Comparison of ENCODE assay signal across 23 cellular contexts in genomic region chr6:135919026-135919425, GRCh38.
"Had no signal": no experiment of that assay in that cellular context is flagged by ENCODE, and none has a peak within 500 bp of the region (broad histone marks: within the 10 kb centered on the region; RNA-seq: fewer than 3 reads in every experiment).

No MANE protein-coding gene starts in this region.

- H3K9me3 ChIP-seq: left ventricle myocardium inferior, lower lobe of right lung, sigmoid colon, suprapubic skin, thyroid gland had no signal

- H3K36me3 Mint-ChIP-seq: naive B cell, type B pancreatic cell had no signal

- H3K4me3 ChIP-seq: left ventricle myocardium inferior, lower lobe of right lung, sigmoid colon, skin epidermis, suprapubic skin, thyroid gland had no signal

- H3K9me3 Mint-ChIP-seq: dendritic cell treated with granulocyte-macrophage colony-stimulating factor and Interleukin-4, amounts not matched to agents 40 ng/mL and 50 ng/mL, for 4 days; effector memory CD8-positive, alpha-beta T cell; nephron; stimulated activated naive B cell treated with anti-CD40 and anti-IgM and Interleukin-4, amounts not matched to agents 10 μg/mL and 1 μg/mL and 100 μg/mL, for 72 hours; type B pancreatic cell had no signal

- H3K79me2 ChIP-seq: parathyroid adenoma had no signal

- H3K4me3 Mint-ChIP-seq: dendritic cell treated with granulocyte-macrophage colony-stimulating factor and Interleukin-4, amounts not matched to agents 40 ng/mL and 50 ng/mL, for 4 days; effector memory CD8-positive, alpha-beta T cell; naive B cell; nephron; stimulated activated naive B cell treated with anti-CD40 and anti-IgM and Interleukin-4, amounts not matched to agents 10 μg/mL and 1 μg/mL and 100 μg/mL, for 72 hours; type B pancreatic cell had no signal

- H3K36me3 ChIP-seq: left ventricle myocardium inferior, lower lobe of right lung, sigmoid colon, suprapubic skin, thyroid gland had no signal

- H3K4me1 ChIP-seq: lower lobe of right lung, parathyroid adenoma had no signal

- H3K27me3 ChIP-seq: foreskin keratinocyte, suprapubic skin, thyroid gland had no signal

- H2AFZ ChIP-seq: parathyroid adenoma had no signal

- H3K27ac Mint-ChIP-seq: dendritic cell treated with granulocyte-macrophage colony-stimulating factor and Interleukin-4, amounts not matched to agents 40 ng/mL and 50 ng/mL, for 4 days; effector memory CD8-positive, alpha-beta T cell; naive B cell; nephron; stimulated activated naive B cell treated with anti-CD40 and anti-IgM and Interleukin-4, amounts not matched to agents 10 μg/mL and 1 μg/mL and 100 μg/mL, for 72 hours; type B pancreatic cell had no signal

- H3K9ac ChIP-seq: parathyroid adenoma had no signal

- FAIRE-seq: colon, kidney, urothelium cell line had no signal

- H3K27ac ChIP-seq: foreskin keratinocyte, left ventricle myocardium inferior, lower lobe of right lung, parathyroid adenoma, sigmoid colon, skin epidermis, suprapubic skin had no signal

- H3K27me3 Mint-ChIP-seq: dendritic cell treated with granulocyte-macrophage colony-stimulating factor and Interleukin-4, amounts not matched to agents 40 ng/mL and 50 ng/mL, for 4 days; naive B cell; stimulated activated naive B cell treated with anti-CD40 and anti-IgM and Interleukin-4, amounts not matched to agents 10 μg/mL and 1 μg/mL and 100 μg/mL, for 72 hours; type B pancreatic cell had no signal

- ATAC-seq: effector memory CD8-positive, alpha-beta T cell; foreskin keratinocyte; left cardiac atrium; lower lobe of right lung; stimulated activated naive B cell treated with anti-CD40 and anti-IgM and Interleukin-4, amounts not matched to agents 10 μg/mL and 1 μg/mL and 100 μg/mL, for 72 hours had no signal

- DNase-seq: effector memory CD8-positive, alpha-beta T cell; erythroblast; foreskin keratinocyte; kidney; left cardiac atrium; left ventricle myocardium inferior; lower lobe of right lung; mesenchymal stem cell; naive B cell; occipital lobe; sigmoid colon; stimulated activated CD4-positive, alpha-beta T cell treated with anti-CD3 and anti-CD28 coated beads, Interleukin-2, amount 100 ng/mL, for 24 hours; stimulated activated CD4-positive, alpha-beta T cell treated with anti-CD3 and anti-CD28 coated beads, Interleukin-4, amount 100 ng/mL, for 4 hours; stimulated activated naive B cell treated with anti-CD40 and anti-IgM and Interleukin-4, amounts not matched to agents 10 μg/mL and 1 μg/mL and 100 μg/mL, for 72 hours; thyroid gland had no signal
